ENCODE assay signal across 1 cellular context in the genomic region with DNA sequence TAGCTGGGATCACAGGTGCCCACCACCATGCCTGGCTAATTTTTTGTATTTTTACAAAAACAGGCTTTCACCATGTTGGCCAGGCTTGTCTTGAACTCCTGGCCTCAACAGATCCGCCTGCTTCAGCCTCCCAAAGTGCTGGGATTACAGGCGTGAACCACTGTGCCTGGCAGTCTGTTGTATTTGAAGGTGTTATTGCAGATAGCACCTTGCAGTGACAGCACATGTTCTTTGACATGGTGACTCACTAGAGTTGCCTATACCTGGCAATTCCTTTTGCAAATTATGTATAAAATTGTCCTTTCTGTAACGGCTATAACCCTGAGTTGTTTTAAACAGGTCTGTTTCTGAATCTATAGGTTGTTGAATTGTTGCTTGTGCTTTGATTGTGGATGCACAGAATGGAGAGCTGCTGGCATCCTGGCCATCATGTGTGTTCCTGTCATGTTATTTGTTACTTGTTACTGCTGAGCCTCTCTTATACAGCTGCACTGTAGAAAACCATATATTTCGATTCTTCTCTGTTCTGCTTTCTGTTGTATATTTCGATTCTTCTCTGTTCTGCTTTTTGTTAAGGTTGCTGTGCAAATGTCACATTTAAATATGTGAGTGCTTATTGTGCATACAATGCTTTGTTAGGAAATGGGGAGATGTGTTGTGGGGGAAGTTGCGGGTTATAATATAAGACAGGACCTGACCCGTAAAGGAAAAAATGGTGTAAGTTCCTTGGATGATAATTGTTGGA.
TF ChIP-seq lines count a peak whose summit lies in the region.

No MANE protein-coding gene starts in this region.

TF ChIP-seq in GM23338, 12 proteins besides CTCF, POLR2A, EP300 and RAD21:
- TF ChIP-seq ZNF331 (CRISPR knock-in tag; IDR thresholded peaks at IDR 0.05; ENCODE audit: low read depth) (no peak), CREB1 (CRISPR knock-in tag; IDR thresholded peaks at IDR 0.05; ENCODE audit: low read depth) (no peak), JUNB (IDR thresholded peaks at IDR 0.05; ENCODE audit: unreplicated experiment) (no peak), EZH2 (IDR thresholded peaks at IDR 0.05; ENCODE audit: low read depth, unreplicated experiment) (no peak), STAT1 (IDR thresholded peaks at IDR 0.05; ENCODE audit: unreplicated experiment) (no peak), NANOG (IDR thresholded peaks at IDR 0.05; ENCODE audit: borderline replicate concordance) (no peak), EZH2phosphoT487 (IDR thresholded peaks at IDR 0.05; ENCODE audit: unreplicated experiment) (no peak), POLR2AphosphoS5 (IDR thresholded peaks at IDR 0.05; ENCODE audit: low read depth) (no peak), ZNF114 (CRISPR knock-in tag; IDR thresholded peaks at IDR 0.05) (no peak)
- TF ChIP-seq, protein P1, sequence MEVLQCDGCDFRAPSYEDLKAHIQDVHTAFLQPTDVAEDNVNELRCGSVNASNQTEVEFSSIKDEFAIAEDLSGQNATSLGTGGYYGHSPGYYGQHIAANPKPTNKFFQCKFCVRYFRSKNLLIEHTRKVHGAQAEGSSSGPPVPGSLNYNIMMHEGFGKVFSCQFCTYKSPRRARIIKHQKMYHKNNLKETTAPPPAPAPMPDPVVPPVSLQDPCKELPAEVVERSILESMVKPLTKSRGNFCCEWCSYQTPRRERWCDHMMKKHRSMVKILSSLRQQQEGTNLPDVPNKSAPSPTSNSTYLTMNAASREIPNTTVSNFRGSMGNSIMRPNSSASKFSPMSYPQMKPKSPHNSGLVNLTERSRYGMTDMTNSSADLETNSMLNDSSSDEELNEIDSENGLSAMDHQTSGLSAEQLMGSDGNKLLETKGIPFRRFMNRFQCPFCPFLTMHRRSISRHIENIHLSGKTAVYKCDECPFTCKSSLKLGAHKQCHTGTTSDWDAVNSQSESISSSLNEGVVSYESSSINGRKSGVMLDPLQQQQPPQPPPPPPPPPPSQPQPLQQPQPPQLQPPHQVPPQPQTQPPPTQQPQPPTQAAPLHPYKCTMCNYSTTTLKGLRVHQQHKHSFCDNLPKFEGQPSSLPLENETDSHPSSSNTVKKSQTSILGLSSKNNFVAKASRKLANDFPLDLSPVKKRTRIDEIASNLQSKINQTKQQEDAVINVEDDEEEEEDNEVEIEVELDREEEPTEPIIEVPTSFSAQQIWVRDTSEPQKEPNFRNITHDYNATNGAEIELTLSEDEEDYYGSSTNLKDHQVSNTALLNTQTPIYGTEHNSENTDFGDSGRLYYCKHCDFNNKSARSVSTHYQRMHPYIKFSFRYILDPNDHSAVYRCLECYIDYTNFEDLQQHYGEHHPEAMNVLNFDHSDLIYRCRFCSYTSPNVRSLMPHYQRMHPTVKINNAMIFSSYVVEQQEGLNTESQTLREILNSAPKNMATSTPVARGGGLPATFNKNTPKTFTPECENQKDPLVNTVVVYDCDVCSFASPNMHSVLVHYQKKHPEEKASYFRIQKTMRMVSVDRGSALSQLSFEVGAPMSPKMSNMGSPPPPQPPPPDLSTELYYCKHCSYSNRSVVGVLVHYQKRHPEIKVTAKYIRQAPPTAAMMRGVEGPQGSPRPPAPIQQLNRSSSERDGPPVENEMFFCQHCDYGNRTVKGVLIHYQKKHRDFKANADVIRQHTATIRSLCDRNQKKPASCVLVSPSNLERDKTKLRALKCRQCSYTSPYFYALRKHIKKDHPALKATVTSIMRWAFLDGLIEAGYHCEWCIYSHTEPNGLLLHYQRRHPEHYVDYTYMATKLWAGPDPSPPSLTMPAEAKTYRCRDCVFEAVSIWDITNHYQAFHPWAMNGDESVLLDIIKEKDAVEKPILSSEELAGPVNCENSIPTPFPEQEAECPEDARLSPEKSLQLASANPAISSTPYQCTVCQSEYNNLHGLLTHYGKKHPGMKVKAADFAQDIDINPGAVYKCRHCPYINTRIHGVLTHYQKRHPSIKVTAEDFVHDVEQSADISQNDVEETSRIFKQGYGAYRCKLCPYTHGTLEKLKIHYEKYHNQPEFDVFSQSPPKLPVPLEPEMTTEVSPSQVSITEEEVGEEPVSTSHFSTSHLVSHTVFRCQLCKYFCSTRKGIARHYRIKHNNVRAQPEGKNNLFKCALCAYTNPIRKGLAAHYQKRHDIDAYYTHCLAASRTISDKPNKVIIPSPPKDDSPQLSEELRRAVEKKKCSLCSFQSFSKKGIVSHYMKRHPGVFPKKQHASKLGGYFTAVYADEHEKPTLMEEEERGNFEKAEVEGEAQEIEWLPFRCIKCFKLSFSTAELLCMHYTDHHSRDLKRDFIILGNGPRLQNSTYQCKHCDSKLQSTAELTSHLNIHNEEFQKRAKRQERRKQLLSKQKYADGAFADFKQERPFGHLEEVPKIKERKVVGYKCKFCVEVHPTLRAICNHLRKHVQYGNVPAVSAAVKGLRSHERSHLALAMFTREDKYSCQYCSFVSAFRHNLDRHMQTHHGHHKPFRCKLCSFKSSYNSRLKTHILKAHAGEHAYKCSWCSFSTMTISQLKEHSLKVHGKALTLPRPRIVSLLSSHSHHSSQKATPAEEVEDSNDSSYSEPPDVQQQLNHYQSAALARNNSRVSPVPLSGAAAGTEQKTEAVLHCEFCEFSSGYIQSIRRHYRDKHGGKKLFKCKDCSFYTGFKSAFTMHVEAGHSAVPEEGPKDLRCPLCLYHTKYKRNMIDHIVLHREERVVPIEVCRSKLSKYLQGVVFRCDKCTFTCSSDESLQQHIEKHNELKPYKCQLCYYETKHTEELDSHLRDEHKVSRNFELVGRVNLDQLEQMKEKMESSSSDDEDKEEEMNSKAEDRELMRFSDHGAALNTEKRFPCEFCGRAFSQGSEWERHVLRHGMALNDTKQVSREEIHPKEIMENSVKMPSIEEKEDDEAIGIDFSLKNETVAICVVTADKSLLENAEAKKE (CRISPR knock-in tag; IDR thresholded peaks at IDR 0.05) = no peak
- TF ChIP-seq, protein P2, sequence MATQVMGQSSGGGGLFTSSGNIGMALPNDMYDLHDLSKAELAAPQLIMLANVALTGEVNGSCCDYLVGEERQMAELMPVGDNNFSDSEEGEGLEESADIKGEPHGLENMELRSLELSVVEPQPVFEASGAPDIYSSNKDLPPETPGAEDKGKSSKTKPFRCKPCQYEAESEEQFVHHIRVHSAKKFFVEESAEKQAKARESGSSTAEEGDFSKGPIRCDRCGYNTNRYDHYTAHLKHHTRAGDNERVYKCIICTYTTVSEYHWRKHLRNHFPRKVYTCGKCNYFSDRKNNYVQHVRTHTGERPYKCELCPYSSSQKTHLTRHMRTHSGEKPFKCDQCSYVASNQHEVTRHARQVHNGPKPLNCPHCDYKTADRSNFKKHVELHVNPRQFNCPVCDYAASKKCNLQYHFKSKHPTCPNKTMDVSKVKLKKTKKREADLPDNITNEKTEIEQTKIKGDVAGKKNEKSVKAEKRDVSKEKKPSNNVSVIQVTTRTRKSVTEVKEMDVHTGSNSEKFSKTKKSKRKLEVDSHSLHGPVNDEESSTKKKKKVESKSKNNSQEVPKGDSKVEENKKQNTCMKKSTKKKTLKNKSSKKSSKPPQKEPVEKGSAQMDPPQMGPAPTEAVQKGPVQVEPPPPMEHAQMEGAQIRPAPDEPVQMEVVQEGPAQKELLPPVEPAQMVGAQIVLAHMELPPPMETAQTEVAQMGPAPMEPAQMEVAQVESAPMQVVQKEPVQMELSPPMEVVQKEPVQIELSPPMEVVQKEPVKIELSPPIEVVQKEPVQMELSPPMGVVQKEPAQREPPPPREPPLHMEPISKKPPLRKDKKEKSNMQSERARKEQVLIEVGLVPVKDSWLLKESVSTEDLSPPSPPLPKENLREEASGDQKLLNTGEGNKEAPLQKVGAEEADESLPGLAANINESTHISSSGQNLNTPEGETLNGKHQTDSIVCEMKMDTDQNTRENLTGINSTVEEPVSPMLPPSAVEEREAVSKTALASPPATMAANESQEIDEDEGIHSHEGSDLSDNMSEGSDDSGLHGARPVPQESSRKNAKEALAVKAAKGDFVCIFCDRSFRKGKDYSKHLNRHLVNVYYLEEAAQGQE (IDR thresholded peaks at IDR 0.05; ENCODE audit: unreplicated experiment) = no peak
